In the genomic region with DNA sequence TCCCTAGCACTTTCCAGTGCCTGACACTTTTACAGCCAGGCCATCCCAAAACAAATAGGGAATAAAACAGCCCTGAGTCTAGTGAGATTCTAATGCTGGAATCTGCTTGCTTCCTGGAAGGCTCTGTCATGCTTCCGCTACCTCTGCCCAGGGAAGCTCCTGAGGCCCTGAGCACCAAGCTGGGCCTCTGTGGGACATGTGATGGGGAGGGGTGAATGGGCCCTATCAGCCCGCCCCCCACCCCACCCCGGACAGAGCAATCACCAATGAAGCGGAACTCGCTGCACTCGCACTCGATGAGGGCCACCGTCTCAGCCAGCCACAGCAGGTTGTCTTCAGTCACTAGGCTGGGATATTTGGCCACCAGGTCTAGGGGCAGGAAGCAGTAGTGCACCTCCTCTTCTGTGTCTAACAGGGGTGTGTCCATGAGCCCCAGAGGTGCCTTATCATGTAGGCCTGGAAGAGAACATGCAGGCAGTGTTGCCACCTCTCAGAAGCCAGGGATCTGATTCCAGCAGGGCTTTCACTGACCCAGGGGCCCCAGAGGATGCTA, we compare ENCODE assay signal across 18 cellular contexts. TPM values are rescaled to one million over a fixed set of nuclear protein-coding genes. Genes with fewer than 3 reads are reported as not detected.
"Had no signal": no experiment of that assay in that cellular context is flagged by ENCODE, and none has a peak within 500 bp of the region (broad histone marks: within the 10 kb centered on the region; RNA-seq: fewer than 3 reads in every experiment).

No MANE protein-coding gene starts in this region.

- H3K4me1 Mint-ChIP-seq: activated CD4-positive, alpha-beta memory T cell treated with anti-CD3 and anti-CD28 coated beads, Interleukin-2, amount 10 ng/mL, durations not matched to agents 7 days and 5 days; neural crest cell had no signal

- H3K27ac ChIP-seq: body of pancreas, epithelial cell of prostate, gastroesophageal sphincter, pancreas, transverse colon had no signal

- DNase-seq: activated CD4-positive, alpha-beta memory T cell treated with anti-CD3 and anti-CD28 coated beads, Interleukin-2, amount 10 ng/mL, durations not matched to agents 7 days and 5 days; activated CD4-positive, CD25-positive, alpha-beta regulatory T cell treated with anti-CD3 and anti-CD28 coated beads, Interleukin-2, amount 50 U/mL, for 72 hours; activated CD8-positive, alpha-beta memory T cell treated with anti-CD3 and anti-CD28 coated beads, Interleukin-2, amount 50 U/mL, for 48 hours; amniotic stem cell; body of pancreas; central memory CD4-positive, alpha-beta T cell; effector memory CD4-positive, alpha-beta T cell; pancreas; stimulated activated CD4-positive, alpha-beta T cell treated with anti-CD3 and anti-CD28 coated beads, Interleukin-15, amount 100 ng/mL, for 24 hours; stimulated activated CD4-positive, alpha-beta T cell treated with anti-CD3 and anti-CD28 coated beads, Interleukin-4, amount 100 ng/mL, for 4 hours; SW 1271; transverse colon had no signal

- H3K9me3 Mint-ChIP-seq: activated CD4-positive, alpha-beta memory T cell treated with anti-CD3 and anti-CD28 coated beads, Interleukin-2, amount 10 ng/mL, durations not matched to agents 7 days and 5 days; activated naive CD4-positive, alpha-beta T cell treated with anti-CD3 and anti-CD28 coated beads, Interleukin-2, amount 50 U/mL, for 72 hours had no signal

- H3K4me3 Mint-ChIP-seq: activated CD4-positive, alpha-beta memory T cell treated with anti-CD3 and anti-CD28 coated beads, Interleukin-2, amount 10 ng/mL, durations not matched to agents 7 days and 5 days; neural crest cell had no signal

- H3K27ac Mint-ChIP-seq: activated CD4-positive, alpha-beta memory T cell treated with anti-CD3 and anti-CD28 coated beads, Interleukin-2, amount 10 ng/mL, durations not matched to agents 7 days and 5 days had no signal

- H3K4me3 ChIP-seq: body of pancreas, gastroesophageal sphincter, pancreas, transverse colon had no signal

- ATAC-seq: activated naive CD4-positive, alpha-beta T cell treated with anti-CD3 and anti-CD28 coated beads, Interleukin-2, amount 50 U/mL, for 72 hours; body of pancreas; gastroesophageal sphincter; pancreas had no signal

- H3K27me3 ChIP-seq: body of pancreas, pancreas, transverse colon had no signal

- H3K36me3 ChIP-seq: gastroesophageal sphincter, pancreas, transverse colon had no signal

- H3K4me1 ChIP-seq: body of pancreas, pancreas, transverse colon had no signal

- H3K9me3 ChIP-seq: body of pancreas, gastroesophageal sphincter, pancreas, transverse colon had no signal

- H3K36me3 Mint-ChIP-seq: activated naive CD4-positive, alpha-beta T cell treated with anti-CD3 and anti-CD28 coated beads, Interleukin-2, amount 50 U/mL, for 72 hours had no signal

RNA-seq across cellular contexts. Expression of a gene that starts 23.6 kb away (rescaled TPM):
- total RNA-seq: transverse colon had no signal
- polyA plus RNA-seq: liver had no signal

RNA-seq across cellular contexts. Expression of a gene that starts 23.7 kb away (rescaled TPM):
- total RNA-seq: activated CD4-positive, alpha-beta memory T cell treated with anti-CD3 and anti-CD28 coated beads, Interleukin-2, amount 10 ng/mL, durations not matched to agents 7 days and 5 days had no signal
- polyA plus RNA-seq: liver had no signal

RNA-seq across cellular contexts. Expression of a gene that starts 54.2 kb away (rescaled TPM):
- total RNA-seq: kidney epithelial cell had no signal
